In genomic region chr1:201184734-201185453, GRCh38 we compare ENCODE assay signal across 9 cellular contexts. TPM values are rescaled to one million over a fixed set of nuclear protein-coding genes. Genes with fewer than 3 reads are reported as not detected.
DNase-seq lines count a peak whose midpoint lies in the region; ATAC-seq, FAIRE-seq and TF ChIP-seq lines count a peak whose summit lies in the region.
"Had no signal": no experiment of that assay in that cellular context is flagged by ENCODE, and none has a peak within 500 bp of the region (broad histone marks: within the 10 kb centered on the region; RNA-seq: fewer than 3 reads in every experiment).

No MANE protein-coding gene starts in this region.

- H3K4me3 Mint-ChIP-seq in activated CD4-positive, alpha-beta T cell treated with anti-CD3 and anti-CD28 coated beads for 36 hours = no peak overlapping the region

- TF ChIP-seq RAD21 in HepG2 (CRISPR knock-in tag; IDR thresholded peaks at IDR 0.05) = peak; percentile 53; the same call in 1 of the 2 replicates

- CTCF ChIA-PET in activated CD4-positive, alpha-beta T cell treated with anti-CD3 and anti-CD28 coated beads for 36 hours (lab: Charles Lee) = interaction anchor here (0.6 to 0.7 kb wide), 3 partner anchors 265 to 798 kb away, joined by 3 read pairs; no protein-coding TSS in a partner anchor
- CTCF ChIA-PET in HepG2 (lab: Yijun Ruan, JAX; ENCODE audit: low intra/inter-chr PET ratio, low total read pairs) = interaction anchor here (0.6 to 2.2 kb wide), 2 partner anchors 36 to 58 kb away, joined by 4 to 16 read pairs; partner anchors contain the start of gene ASCL5

- H2AFZ ChIP-seq in HepG2 (ENCODE audit: low read length) = no peak overlapping the region

- FAIRE-seq in HepG2 (lab: Jason Lieb, UNC) = peak; percentile 55

- no peak overlapping the region for H3K27ac ChIP-seq in HepG2 (ENCODE audit: extremely low read length, insufficient read depth, low read length)

- H3K9me3 ChIP-seq in HepG2 (ENCODE audit: low read length) = no peaks in the 10 kb centered on the region

- H3K27me3 Mint-ChIP-seq in activated CD4-positive, alpha-beta T cell treated with anti-CD3 and anti-CD28 coated beads for 36 hours = peaks cover 23% of the 10 kb centered on the region

- H3K4me1 Mint-ChIP-seq in activated CD4-positive, alpha-beta T cell treated with anti-CD3 and anti-CD28 coated beads for 36 hours = no peaks in the 10 kb centered on the region

- peaks cover 13% of the 10 kb centered on the region for H3K4me1 ChIP-seq in HepG2 (ENCODE audit: insufficient read depth, low read length)

- no peaks in the 10 kb centered on the region for H3K79me2 ChIP-seq in HepG2 (ENCODE audit: insufficient read depth, low read length)

- H3K27me3 ChIP-seq in HepG2 (ENCODE audit: control insufficient read depth in 1 of 2, insufficient read depth in 2 of 2, low read length in 2 of 2) = peaks cover 6 to 57% of the 10 kb centered on the region in 2 experiments; a peak in 4 of 5 replicates

- H3K36me3 Mint-ChIP-seq in activated CD4-positive, alpha-beta T cell treated with anti-CD3 and anti-CD28 coated beads for 36 hours (ENCODE audit: low read depth) = no peaks in the 10 kb centered on the region
- H3K36me3 Mint-ChIP-seq: activated naive CD4-positive, alpha-beta T cell treated with anti-CD3 and anti-CD28 coated beads, Interleukin-2, amount 50 U/mL, for 72 hours had no signal

- in situ Hi-C loops in HepG2 (cut with HindIII; ENCODE audit: extremely low pct_ligation_motif_present, low pct_unique_long_range_greater_than_20kb) = no loop called here

- no peaks in the 10 kb centered on the region for H3K36me3 ChIP-seq in HepG2 (replicated peaks in 1 of 2; ENCODE audit: control insufficient read depth in 1 of 2, insufficient read depth in 2 of 2, low read length in 2 of 2)

- peak; percentile 14 for DNase-seq in activated CD4-positive, alpha-beta T cell treated with anti-CD3 and anti-CD28 coated beads for 36 hours
- no peak for DNase-seq in activated CD4-positive, alpha-beta T cell treated with anti-CD3 and anti-CD28 coated beads for 1 hour
- DNase-seq in NCI-H510A treated with DMSO at 0.1 percent for 48 hours (lab: John Stamatoyannopoulos, UW) (peak; percentile 64), cerebellum (ENCODE audit: low spot score) (peak; percentile 32), HepG2 (ENCODE audit: low spot score) (peak; percentile 58), NCI-H128 (lab: John Stamatoyannopoulos, UW; ENCODE audit: unreplicated experiment) (no peak), GDM1 (lab: John Stamatoyannopoulos, UW) (no peak)

- no peak for TF ChIP-seq EP300 in HepG2 (IDR thresholded peaks at IDR 0.05; ENCODE audit: low read depth in 2 of 2, low read length in 2 of 2)
- no peak for TF ChIP-seq EP300 in HepG2 (CRISPR knock-in tag; IDR thresholded peaks at IDR 0.05; ENCODE audit: borderline replicate concordance)

- 0 out of 2 replicates have a peak overlapping the region, but pooled peaks have one; percentile 16 for H3K4me2 ChIP-seq in HepG2 (ENCODE audit: low read depth, low read length)

- no peak overlapping the region for H3K27ac Mint-ChIP-seq in activated CD4-positive, alpha-beta T cell treated with anti-CD3 and anti-CD28 coated beads for 36 hours
- H3K27ac Mint-ChIP-seq: activated naive CD4-positive, alpha-beta T cell treated with anti-CD3 and anti-CD28 coated beads, Interleukin-2, amount 50 U/mL, for 72 hours had no signal

- 0% methylated on average over 9 of the region's 9 CpGs for WGBS in HepG2 (ENCODE audit: low lambda C conversion rate)

- no peaks in the 10 kb centered on the region for H4K20me1 ChIP-seq in HepG2 (ENCODE audit: insufficient read depth, low read length)

- no peak overlapping the region for H3K9ac ChIP-seq in HepG2 (ENCODE audit: insufficient read depth, low read depth, low read length)

- TF ChIP-seq CTCF in HepG2 (CRISPR knock-in tag; IDR thresholded peaks at IDR 0.05) = peak; percentile 74

- BruUV-seq in HepG2 (replicated peaks; lab: Mats Ljungman, UMichigan) = no TSS peak

- no peak for TF ChIP-seq POLR2A in HepG2 (IDR thresholded peaks at IDR 0.05; ENCODE audit: insufficient read depth in 1 of 2, low read depth in 2 of 2, low read length in 2 of 2)

- intact Hi-C loops in activated CD4-positive, alpha-beta T cell treated with anti-CD3 and anti-CD28 coated beads for 36 hours (cut with DNase I, micrococcal nuclease) = no loop called here
- intact Hi-C loops in HepG2 (cut with micrococcal nuclease; ENCODE audit: unreplicated experiment) = loop anchor here (1.0 kb wide), 2 partner anchors 31 to 36 kb away; partner anchors contain the start of gene TMEM9

- ATAC-seq in activated CD4-positive, alpha-beta T cell treated with anti-CD3 and anti-CD28 coated beads for 36 hours = peak; percentile 75
- peak; percentile 98 for ATAC-seq in HepG2
- ATAC-seq in activated CD4-positive, CD25-positive, alpha-beta regulatory T cell treated with anti-CD3 and anti-CD28 coated beads, Interleukin-2, amount 50 U/mL, for 24 hours = no peak

- POLR2A ChIA-PET in activated CD4-positive, alpha-beta T cell treated with anti-CD3 and anti-CD28 coated beads for 36 hours (lab: Charles Lee) = no interaction called here
- POLR2A ChIA-PET in HepG2 (lab: Yijun Ruan, JAX) = no interaction called here

- no peaks in the 10 kb centered on the region for H3K9me3 Mint-ChIP-seq in activated CD4-positive, alpha-beta T cell treated with anti-CD3 and anti-CD28 coated beads for 36 hours (ENCODE audit: low read depth)
- H3K9me3 Mint-ChIP-seq: activated naive CD4-positive, alpha-beta T cell treated with anti-CD3 and anti-CD28 coated beads, Interleukin-2, amount 50 U/mL, for 72 hours had no signal

- H3K4me3 ChIP-seq in HepG2 (replicated peaks in 1 of 3; ENCODE audit: insufficient read depth in 1 of 3, low read depth in 2 of 3, low read length in 3 of 3) = no peak overlapping the region

RNA-seq across cellular contexts. Expression of gene IGFN1, which starts 5.7 kb away (rescaled TPM):
- total RNA-seq in activated CD4-positive, alpha-beta T cell treated with anti-CD3 and anti-CD28 coated beads for 36 hours = not detected
- total RNA-seq in cerebellum (0.09 TPM), HepG2 (2016; rRNA removed; fragmentation: Illumina TruSeq; extraction: Trizol) (0.04 TPM in 1 of 2 replicates, not detected in the other)
- total RNA-seq in HepG2 (2016; cell fraction: cytosol; rRNA removed; fragmentation: Illumina TruSeq; extraction: Trizol; ENCODE audit: low read depth) = not detected in 2 replicates
- total RNA-seq in HepG2 (2016; cell fraction: insoluble cytoplasmic fraction; rRNA removed; fragmentation: Illumina TruSeq; extraction: Trizol) = 0.03 TPM in 1 of 2 replicates, not detected in the other
- total RNA-seq in HepG2 (2016; cell fraction: membrane; rRNA removed; fragmentation: Illumina TruSeq; extraction: Trizol) = not detected in 2 replicates
- 0.09 and 0.22 TPM in 2 replicates for total RNA-seq in HepG2 (2016; cell fraction: nucleus; rRNA removed; fragmentation: Illumina TruSeq; extraction: Trizol)
- 0.05 and 0.22 TPM in 2 replicates for polyA plus RNA-seq in HepG2 (2011; rRNA removed)
- 0.01 TPM in 2 replicates for polyA plus RNA-seq in HepG2 (2011; cell fraction: cytosol; rRNA removed)
- 1.1 and 1.3 TPM in 2 replicates for polyA plus RNA-seq in HepG2 (2011; cell fraction: nucleus; rRNA removed)
- polyA plus RNA-seq in HepG2 (2012) = 0.05 and 0.20 TPM in 2 replicates
- not detected in 2 replicates for polyA plus RNA-seq in HepG2 (2016; cell fraction: cytosol; fragmentation: Illumina TruSeq; extraction: Trizol; ENCODE audit: low read depth)
- polyA plus RNA-seq in HepG2 (2016; cell fraction: insoluble cytoplasmic fraction; fragmentation: Illumina TruSeq; extraction: Trizol; ENCODE audit: low read depth) = 0.05 TPM in 1 of 2 replicates, not detected in the other
- polyA plus RNA-seq in HepG2 (2016; cell fraction: membrane; fragmentation: Illumina TruSeq; extraction: Trizol; ENCODE audit: low read depth) = not detected in 2 replicates
- 1.1 and 1.3 TPM in 2 replicates for polyA plus RNA-seq in HepG2 (2016; cell fraction: nucleus; fragmentation: Illumina TruSeq; extraction: Trizol; ENCODE audit: insufficient read depth, low read depth)
- not detected in 2 replicates for polyA minus RNA-seq in HepG2 (2011; rRNA and poly(A)+ RNA removed; ENCODE audit: low replicate concordance)
- 0.09 TPM in 1 of 2 replicates, not detected in the other for polyA minus RNA-seq in HepG2 (2011; cell fraction: cytosol; rRNA and poly(A)+ RNA removed)
- 0.12 and 0.13 TPM in 2 replicates for polyA minus RNA-seq in HepG2 (2011; cell fraction: nucleus; rRNA and poly(A)+ RNA removed)
- total RNA-seq: activated naive CD4-positive, alpha-beta T cell treated with anti-CD3 and anti-CD28 coated beads, Interleukin-2, amount 50 U/mL, for 72 hours had no signal

RNA-seq across cellular contexts. Expression of gene TMEM9, which starts 30.6 kb away (rescaled TPM):
- total RNA-seq in activated CD4-positive, alpha-beta T cell treated with anti-CD3 and anti-CD28 coated beads for 36 hours = 10 to 100 TPM; 15.7 to 27.2 TPM
- total RNA-seq in cerebellum (47.4 TPM), HepG2 (2016; rRNA removed; fragmentation: Illumina TruSeq; extraction: Trizol) (33.6 and 60.9 TPM in 2 replicates)
- 19.4 and 19.6 TPM in 2 replicates for total RNA-seq in HepG2 (2016; cell fraction: cytosol; rRNA removed; fragmentation: Illumina TruSeq; extraction: Trizol; ENCODE audit: low read depth)
- total RNA-seq in HepG2 (2016; cell fraction: insoluble cytoplasmic fraction; rRNA removed; fragmentation: Illumina TruSeq; extraction: Trizol) = 34.2 and 64.9 TPM in 2 replicates
- 35.3 and 35.6 TPM in 2 replicates for total RNA-seq in HepG2 (2016; cell fraction: membrane; rRNA removed; fragmentation: Illumina TruSeq; extraction: Trizol)
- 46.5 and 53.8 TPM in 2 replicates for total RNA-seq in HepG2 (2016; cell fraction: nucleus; rRNA removed; fragmentation: Illumina TruSeq; extraction: Trizol)
- polyA plus RNA-seq in HepG2 (2011; rRNA removed) = 102 and 137 TPM in 2 replicates
- polyA plus RNA-seq in HepG2 (2011; cell fraction: cytosol; rRNA removed) = 89.3 and 100 TPM in 2 replicates
- polyA plus RNA-seq in HepG2 (2011; cell fraction: nucleus; rRNA removed) = 118 and 132 TPM in 2 replicates
- 50.9 and 56.1 TPM in 2 replicates for polyA plus RNA-seq in HepG2 (2012)
- polyA plus RNA-seq in HepG2 (2016; cell fraction: cytosol; fragmentation: Illumina TruSeq; extraction: Trizol; ENCODE audit: low read depth) = 20.3 and 20.6 TPM in 2 replicates
- 32.1 and 32.2 TPM in 2 replicates for polyA plus RNA-seq in HepG2 (2016; cell fraction: insoluble cytoplasmic fraction; fragmentation: Illumina TruSeq; extraction: Trizol; ENCODE audit: low read depth)
- polyA plus RNA-seq in HepG2 (2016; cell fraction: membrane; fragmentation: Illumina TruSeq; extraction: Trizol; ENCODE audit: low read depth) = 27.0 and 30.2 TPM in 2 replicates
- 79.2 and 83.5 TPM in 2 replicates for polyA plus RNA-seq in HepG2 (2016; cell fraction: nucleus; fragmentation: Illumina TruSeq; extraction: Trizol; ENCODE audit: insufficient read depth, low read depth)
- 239 and 286 TPM in 2 replicates for polyA minus RNA-seq in HepG2 (2011; rRNA and poly(A)+ RNA removed; ENCODE audit: low replicate concordance)
- 16.9 and 23.5 TPM in 2 replicates for polyA minus RNA-seq in HepG2 (2011; cell fraction: cytosol; rRNA and poly(A)+ RNA removed)
- 14.8 and 15.3 TPM in 2 replicates for polyA minus RNA-seq in HepG2 (2011; cell fraction: nucleus; rRNA and poly(A)+ RNA removed)

RNA-seq across cellular contexts. Expression of gene ASCL5, which starts 57.9 kb away (rescaled TPM):
- total RNA-seq in activated CD4-positive, alpha-beta T cell treated with anti-CD3 and anti-CD28 coated beads for 36 hours = under 1 TPM in 1 of 2 experiments, not detected in 1; 0.09 TPM
- total RNA-seq in cerebellum (not detected), HepG2 (2016; rRNA removed; fragmentation: Illumina TruSeq; extraction: Trizol) (not detected in 2 replicates)
- not detected in 2 replicates for total RNA-seq in HepG2 (2016; cell fraction: cytosol; rRNA removed; fragmentation: Illumina TruSeq; extraction: Trizol; ENCODE audit: low read depth)
- not detected in 2 replicates for total RNA-seq in HepG2 (2016; cell fraction: insoluble cytoplasmic fraction; rRNA removed; fragmentation: Illumina TruSeq; extraction: Trizol)
- not detected in 2 replicates for total RNA-seq in HepG2 (2016; cell fraction: membrane; rRNA removed; fragmentation: Illumina TruSeq; extraction: Trizol)
- not detected in 2 replicates for total RNA-seq in HepG2 (2016; cell fraction: nucleus; rRNA removed; fragmentation: Illumina TruSeq; extraction: Trizol)
- polyA plus RNA-seq in HepG2 (2011; rRNA removed) = not detected in 2 replicates
- not detected in 2 replicates for polyA plus RNA-seq in HepG2 (2011; cell fraction: cytosol; rRNA removed)
- polyA plus RNA-seq in HepG2 (2011; cell fraction: nucleus; rRNA removed) = 0.08 and 0.09 TPM in 2 replicates
- polyA plus RNA-seq in HepG2 (2012) = not detected in 2 replicates
- polyA plus RNA-seq in HepG2 (2016; cell fraction: cytosol; fragmentation: Illumina TruSeq; extraction: Trizol; ENCODE audit: low read depth) = not detected in 2 replicates
- not detected in 2 replicates for polyA plus RNA-seq in HepG2 (2016; cell fraction: insoluble cytoplasmic fraction; fragmentation: Illumina TruSeq; extraction: Trizol; ENCODE audit: low read depth)
- polyA plus RNA-seq in HepG2 (2016; cell fraction: membrane; fragmentation: Illumina TruSeq; extraction: Trizol; ENCODE audit: low read depth) = not detected in 2 replicates
- polyA plus RNA-seq in HepG2 (2016; cell fraction: nucleus; fragmentation: Illumina TruSeq; extraction: Trizol; ENCODE audit: insufficient read depth, low read depth) = not detected in 2 replicates
- polyA minus RNA-seq in HepG2 (2011; rRNA and poly(A)+ RNA removed; ENCODE audit: low replicate concordance) = not detected in 2 replicates
- not detected in 2 replicates for polyA minus RNA-seq in HepG2 (2011; cell fraction: cytosol; rRNA and poly(A)+ RNA removed)
- not detected in 2 replicates for polyA minus RNA-seq in HepG2 (2011; cell fraction: nucleus; rRNA and poly(A)+ RNA removed)

Comparison
In these comparisons a context has a peak if more than half of its experiments do, and no peak if none do; other contexts are left out.
1. DNase-seq: peak in activated CD4-positive, alpha-beta T cell treated with anti-CD3 and anti-CD28 coated beads for 36 hours (single experiment), NCI-H510A treated with DMSO at 0.1 percent for 48 hours (single experiment), cerebellum (single experiment) and HepG2 (single experiment); none in activated CD4-positive, alpha-beta T cell treated with anti-CD3 and anti-CD28 coated beads for 1 hour (single experiment), NCI-H128 (single experiment) and GDM1 (single experiment).
2. ATAC-seq: peak in activated CD4-positive, alpha-beta T cell treated with anti-CD3 and anti-CD28 coated beads for 36 hours (single experiment) and HepG2 (single experiment); none in activated CD4-positive, CD25-positive, alpha-beta regulatory T cell treated with anti-CD3 and anti-CD28 coated beads, Interleukin-2, amount 50 U/mL, for 24 hours (0 of 2).